Comparison of ENCODE assay signal across 12 cellular contexts in the genomic region with DNA sequence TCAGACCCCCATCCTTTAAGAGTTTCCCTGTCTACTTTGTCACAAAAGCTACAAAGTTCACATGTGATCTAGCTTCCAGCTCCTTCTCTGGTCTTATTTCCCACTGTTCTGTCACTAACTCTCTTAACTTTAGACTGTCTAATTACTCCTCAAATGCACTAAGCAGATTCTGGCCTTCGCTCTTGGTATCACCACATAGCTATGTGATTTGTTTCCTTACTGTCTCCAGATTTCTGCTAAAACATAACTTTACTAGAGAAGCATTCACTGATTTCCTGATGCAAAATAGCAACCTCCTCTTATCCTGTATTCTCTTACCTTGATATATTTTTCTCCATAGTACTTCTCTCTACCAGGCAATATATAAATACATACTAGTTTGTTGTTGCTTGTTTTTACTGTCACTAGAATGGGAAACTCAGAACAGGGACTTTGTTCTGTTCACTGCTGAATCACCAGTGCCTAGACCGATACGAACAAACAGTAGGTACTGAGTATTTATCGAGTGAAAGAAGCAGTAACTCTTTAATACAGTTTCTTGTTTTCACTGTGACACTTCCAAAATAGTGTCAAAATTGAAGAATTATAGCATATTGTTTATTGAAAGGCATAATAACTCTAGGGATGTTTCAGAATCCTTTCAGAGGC.
A peak's percentile ranks its signal among the peaks of the same experiment; 100 is the strongest.
DNase-seq lines count a peak whose midpoint lies in the region; ATAC-seq and TF ChIP-seq lines count a peak whose summit lies in the region.
"Had no signal": no experiment of that assay in that cellular context is flagged by ENCODE, and none has a peak within 500 bp of the region (broad histone marks: within the 10 kb centered on the region; RNA-seq: fewer than 3 reads in every experiment).

No MANE protein-coding gene starts in this region.

- H2BK5ac ChIP-seq in H9 (ENCODE audit: insufficient read length, low read length) = no peak overlapping the region

- H3K9me2 ChIP-seq in PC-9 (ENCODE audit: insufficient read depth) = no peaks in the 10 kb centered on the region

- no peak overlapping the region for H2BK15ac ChIP-seq in H9 (ENCODE audit: low read depth, low read length)

- H4K20me1 ChIP-seq in H9 (ENCODE audit: control insufficient read depth, insufficient read depth, insufficient read length) (no peaks in the 10 kb centered on the region), PC-9 (ENCODE audit: insufficient read depth) (peaks cover 5% of the 10 kb centered on the region; the same call in 1 of the 2 replicates)

- H3K18ac ChIP-seq in H9 (ENCODE audit: insufficient read length, low read depth, low read length) = no peak overlapping the region

- no peak overlapping the region for H3K9ac ChIP-seq in H9 (ENCODE audit: extremely low read depth, insufficient read length, low read length)
- H3K9ac ChIP-seq in skeletal muscle satellite cell (ENCODE audit: low read depth, low read length) = peak overlapping the region; percentile 60

- CTCF ChIA-PET in PC-9 (lab: Charles Lee) = no interaction called here

- H3T11ph ChIP-seq in H9 (ENCODE audit: low read length) = no peak overlapping the region

- no peak for ATAC-seq in HG03565 (IDR thresholded peaks at IDR 0.05; ENCODE audit: unreplicated experiment)

- no peaks in the 10 kb centered on the region for H3K27me3 Mint-ChIP-seq in H9 (ENCODE audit: low read depth)

- H3K27ac ChIP-seq in H9 (ENCODE audit: insufficient read length, low read depth, low read length) (no peak overlapping the region), PC-9 (no peak overlapping the region)
- no peak overlapping the region for H3K27ac ChIP-seq in effector memory CD4-positive, alpha-beta T cell (ENCODE audit: insufficient read depth, low read length, poor library complexity, severe bottlenecking)
- H3K27ac ChIP-seq: SK-N-MC had no signal

- H2AK5ac ChIP-seq in H9 (ENCODE audit: insufficient read length, low read length) = no peak overlapping the region

- no CpG with 5 or more reads among the region's 4 CpGs for WGBS in H9 (ENCODE audit: extremely low coverage, insufficient read length, low lambda C conversion rate)

- H2BK12ac ChIP-seq in H9 (ENCODE audit: insufficient read length, low read depth, low read length) = no peak overlapping the region

- no peak overlapping the region for H4K91ac ChIP-seq in H9 (ENCODE audit: insufficient read length, low read depth, low read length)

- H3K79me1 ChIP-seq in H9 (ENCODE audit: insufficient read depth, low read depth, low read length, poor library complexity, severe bottlenecking) = no peaks in the 10 kb centered on the region

- no peaks in the 10 kb centered on the region for H3K9me3 ChIP-seq in H9 (ENCODE audit: control insufficient read depth, low read depth, low read length)
- no peaks in the 10 kb centered on the region for H3K9me3 ChIP-seq in skeletal muscle satellite cell (replicated peaks; ENCODE audit: low read length)
- no peaks in the 10 kb centered on the region for H3K9me3 ChIP-seq in PC-9 (ENCODE audit: insufficient read depth, low read depth)
- H3K9me3 ChIP-seq in effector memory CD4-positive, alpha-beta T cell (ENCODE audit: control insufficient read depth, low read length) = no peaks in the 10 kb centered on the region

- DNase-seq in H9 (no peak), fibroblast of villous mesenchyme (ENCODE audit: low read depth) (peak; percentile 66), PC-9 (no peak), NCI-H345 (lab: John Stamatoyannopoulos, UW) (no peak)
- no peak for DNase-seq in effector memory CD4-positive, alpha-beta T cell
- DNase-seq: kidney had no signal

- H3K27ac Mint-ChIP-seq in H9 = peak overlapping the region; percentile 2 to 85 (median 6); a peak in 5 of 7 replicates
- H3K27ac Mint-ChIP-seq: type B pancreatic cell had no signal

- H3K4me1 ChIP-seq in H9 (ENCODE audit: insufficient read depth, low read length) (peaks cover 2% of the 10 kb centered on the region; the same call in 1 of the 2 replicates), skeletal muscle satellite cell (ENCODE audit: control insufficient read depth, insufficient read depth, low read length) (peaks cover 65% of the 10 kb centered on the region), PC-9 (replicated peaks; ENCODE audit: insufficient read depth) (no peaks in the 10 kb centered on the region)
- no peaks in the 10 kb centered on the region for H3K4me1 ChIP-seq in effector memory CD4-positive, alpha-beta T cell (ENCODE audit: control insufficient read depth, insufficient read depth, low read length, poor library complexity, severe bottlenecking)

- H3K4ac ChIP-seq in H9 (ENCODE audit: low read depth, low read length) = no peak overlapping the region

- no peak overlapping the region for H4K5ac ChIP-seq in H9 (ENCODE audit: insufficient read length, low read depth, low read length)

- no peaks in the 10 kb centered on the region for H3K36me3 Mint-ChIP-seq in H9 (ENCODE audit: insufficient read depth in 1 of 3, low read depth in 3 of 3)
- H3K36me3 Mint-ChIP-seq: activated naive CD4-positive, alpha-beta T cell treated with anti-CD3 and anti-CD28 coated beads, Interleukin-2, amount 50 U/mL, for 72 hours had no signal

- no peak overlapping the region for H2BK20ac ChIP-seq in H9 (ENCODE audit: low read depth, low read length, poor library complexity, severe bottlenecking)

- H3K27me3 ChIP-seq in H9 (ENCODE audit: insufficient read depth, low read length) = no peaks in the 10 kb centered on the region
- H3K27me3 ChIP-seq in skeletal muscle satellite cell (ENCODE audit: control insufficient read depth, insufficient read depth, low read length) = no peaks in the 10 kb centered on the region
- no peaks in the 10 kb centered on the region for H3K27me3 ChIP-seq in PC-9 (ENCODE audit: insufficient read depth, low read depth)
- H3K27me3 ChIP-seq in effector memory CD4-positive, alpha-beta T cell (replicated peaks; ENCODE audit: control insufficient read depth, insufficient read depth, low read length, poor library complexity, severe bottlenecking) = no peaks in the 10 kb centered on the region

- no peak overlapping the region for H4K8ac ChIP-seq in H9 (replicated peaks; ENCODE audit: insufficient read length, low read depth, low read length)

- intact Hi-C loops in PC-9 (cut with micrococcal nuclease; ENCODE audit: unreplicated experiment) = no loop called here

- H3K4me2 ChIP-seq in H9 (ENCODE audit: insufficient read depth, insufficient read length, low read length) = no peak overlapping the region
- H3K4me2 ChIP-seq in skeletal muscle satellite cell (ENCODE audit: low read length) = peak overlapping the region; percentile 21
- H3K4me2 ChIP-seq in PC-9 = no peak overlapping the region

- no peaks in the 10 kb centered on the region for H3K79me2 ChIP-seq in H9 (ENCODE audit: insufficient read depth, low read length)
- no peaks in the 10 kb centered on the region; the same call in 1 of the 2 replicates for H3K79me2 ChIP-seq in PC-9 (ENCODE audit: low read depth)

- no peaks in the 10 kb centered on the region for H3K9me3 Mint-ChIP-seq in H9
- H3K9me3 Mint-ChIP-seq: activated naive CD4-positive, alpha-beta T cell treated with anti-CD3 and anti-CD28 coated beads, Interleukin-2, amount 50 U/mL, for 72 hours had no signal

- TF ChIP-seq CTCF in H9 (conservative IDR thresholded peaks at IDR 0.05) (no peak), WI38 (IDR thresholded peaks at IDR 0.05; ENCODE audit: low read depth, low read length) (no peak), fibroblast of villous mesenchyme (IDR thresholded peaks at IDR 0.05; ENCODE audit: insufficient read depth, low read depth, low read length) (no peak), PC-9 (conservative IDR thresholded peaks at IDR 0.05) (no peak)

- H3K23ac ChIP-seq in H9 (ENCODE audit: insufficient read length, low read depth, low read length) = no peak overlapping the region

- peaks cover 44 to 45% of the 10 kb centered on the region in 2 experiments for H3K4me1 Mint-ChIP-seq in H9

- POLR2A ChIA-PET in PC-9 (lab: Charles Lee; ENCODE audit: unreplicated experiment) = no interaction called here

- H3K36me3 ChIP-seq in skeletal muscle satellite cell (ENCODE audit: insufficient read depth, low read length) (no peaks in the 10 kb centered on the region), PC-9 (ENCODE audit: low read depth) (no peaks in the 10 kb centered on the region)
- H3K36me3 ChIP-seq in effector memory CD4-positive, alpha-beta T cell (ENCODE audit: control insufficient read depth, insufficient read depth, low read length) = no peaks in the 10 kb centered on the region

- no peaks in the 10 kb centered on the region for H3F3A ChIP-seq in PC-9 (ENCODE audit: insufficient read depth, low read depth)

- no peaks in the 10 kb centered on the region for H3K23me2 ChIP-seq in H9 (ENCODE audit: insufficient read length, low read depth, low read length, poor library complexity, severe bottlenecking)

- H3K4me3 ChIP-seq in WI38 (ENCODE audit: low read depth, low read length) (peak overlapping the region; percentile 36), fibroblast of villous mesenchyme (ENCODE audit: low read depth, low read length) (no peak overlapping the region), skeletal muscle satellite cell (ENCODE audit: low read length) (no peak overlapping the region), PC-9 (no peak overlapping the region)
- no peak overlapping the region for H3K4me3 ChIP-seq in effector memory CD4-positive, alpha-beta T cell (ENCODE audit: insufficient read depth, low read depth, low read length, poor library complexity, severe bottlenecking)
- H3K4me3 ChIP-seq: SK-N-MC had no signal

- no peak overlapping the region for H3K56ac ChIP-seq in H9 (ENCODE audit: insufficient read length, low read depth, low read length)

- no peak overlapping the region for H3K4me3 Mint-ChIP-seq in H9
- H3K4me3 Mint-ChIP-seq: type B pancreatic cell had no signal

- no peak overlapping the region for H2AFZ ChIP-seq in H9 (ENCODE audit: low read length)
- H2AFZ ChIP-seq in PC-9 = no peak overlapping the region

- no peak overlapping the region for H2BK120ac ChIP-seq in H9 (ENCODE audit: low read depth, low read length, poor library complexity, severe bottlenecking)

- no TSS peak for BruUV-seq in PC-9 (replicated peaks; lab: Mats Ljungman, UMichigan)

- H3K14ac ChIP-seq in H9 (ENCODE audit: insufficient read depth, low read length) = no peak overlapping the region
